ENCODE assay signal across 13 cellular contexts in the genomic region with DNA sequence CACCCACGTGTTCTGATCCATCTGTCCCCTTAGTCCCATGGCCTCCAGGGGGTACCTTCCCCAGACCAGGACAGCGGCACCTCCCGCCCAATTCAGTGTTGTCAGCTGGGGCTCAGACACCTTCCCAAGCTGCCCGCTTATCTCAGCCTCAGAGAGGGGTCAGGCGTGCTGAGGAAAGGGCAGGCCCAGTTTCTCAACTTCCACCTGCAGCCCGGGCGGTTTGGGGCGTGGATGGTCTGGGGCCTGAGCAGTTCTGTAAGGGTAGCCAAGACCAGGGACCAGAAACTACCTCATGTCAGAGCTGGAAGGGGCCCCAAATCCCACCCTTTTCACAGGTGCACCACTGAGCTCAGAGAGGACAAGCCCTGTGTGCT. TPM values are rescaled to one million over a fixed set of nuclear protein-coding genes. Genes with fewer than 3 reads are reported as not detected.
DNase-seq lines count a peak whose midpoint lies in the region; ATAC-seq, FAIRE-seq and TF ChIP-seq lines count a peak whose summit lies in the region.
"Had no signal": no experiment of that assay in that cellular context is flagged by ENCODE, and none has a peak within 500 bp of the region (broad histone marks: within the 10 kb centered on the region; RNA-seq: fewer than 3 reads in every experiment).

No MANE protein-coding gene starts in this region.

- H3K4me3 Mint-ChIP-seq in GM23338 (no peak overlapping the region), MCF 10A (ENCODE audit: unreplicated experiment) (peak overlapping the region; percentile 63)
- H3K4me3 Mint-ChIP-seq: activated naive CD8-positive, alpha-beta T cell treated with anti-CD3 and anti-CD28 coated beads, Interleukin-2, amount 50 U/mL, for 24 hours had no signal

- CTCF ChIA-PET in MCF 10A (lab: Yijun Ruan, JAX) (interaction anchor here (0.7 to 4.1 kb wide), 11 partner anchors 8 to 166 kb away, joined by 3 to 26 read pairs (median 4); a partner anchor contains a TSS), OCI-LY7 (lab: Charles Lee; ENCODE audit: unreplicated experiment) (no interaction called here)

- H3K27me3 ChIP-seq in GM23338 (ENCODE audit: insufficient read depth) = no peaks in the 10 kb centered on the region
- no peaks in the 10 kb centered on the region for H3K27me3 ChIP-seq in keratinocyte (ENCODE audit: control insufficient read depth, extremely low read depth, insufficient read depth, low read length)
- no peaks in the 10 kb centered on the region for H3K27me3 ChIP-seq in skeletal muscle tissue (ENCODE audit: control insufficient read depth in 3 of 3, insufficient read depth in 3 of 3, low read length in 3 of 3)

- H4K20me1 ChIP-seq in GM23338 (replicated peaks; ENCODE audit: insufficient read depth) = no peaks in the 10 kb centered on the region; the same call in 1 of the 2 replicates
- no peaks in the 10 kb centered on the region for H4K20me1 ChIP-seq in keratinocyte (ENCODE audit: control insufficient read depth, extremely low read depth, insufficient read depth, low read length)
- H4K20me1 ChIP-seq in OCI-LY7 (ENCODE audit: insufficient read depth, low read length) = no peaks in the 10 kb centered on the region

- TF ChIP-seq CTCF in GM23338 (conservative IDR thresholded peaks at IDR 0.05; ENCODE audit: low read depth in 2 of 2) (no peak), MCF 10A (IDR thresholded peaks at IDR 0.05; ENCODE audit: unreplicated experiment) (no peak), keratinocyte (optimal IDR thresholded peaks at IDR 0.05 in 1 of 3, IDR thresholded peaks at IDR 0.05 in 1 of 3, conservative IDR thresholded peaks at IDR 0.05 in 1 of 3; ENCODE audit: extremely low read depth in 1 of 3, insufficient read depth in 2 of 3, low read length in 3 of 3) (no peak), OCI-LY7 (conservative IDR thresholded peaks at IDR 0.05; ENCODE audit: low read length) (no peak)

- H3K4me2 ChIP-seq in GM23338 (no peak overlapping the region), keratinocyte (ENCODE audit: control insufficient read depth, extremely low read depth, insufficient read depth, low read depth, low read length) (peak overlapping the region; percentile 70), OCI-LY7 (ENCODE audit: low read length) (no peak overlapping the region)

- H3F3A ChIP-seq in GM23338 (replicated peaks; ENCODE audit: low read depth) = 0 out of 2 replicates have a peak, but pooled peaks cover 4% of the 10 kb centered on the region

- H3K9me2 ChIP-seq in GM23338 (ENCODE audit: insufficient read depth) = no peaks in the 10 kb centered on the region
- no peaks in the 10 kb centered on the region for H3K9me2 ChIP-seq in OCI-LY7 (ENCODE audit: insufficient read depth, low read length)

- dilution Hi-C loops in keratinocyte (cut with MboI; ENCODE audit: extremely low pct_ligation_motif_present, low sequenced_read_pairs) = no loop called here

- peaks cover 29% of the 10 kb centered on the region for H3K27me3 Mint-ChIP-seq in GM23338 (ENCODE audit: insufficient read depth, low read depth, poor library complexity)
- H3K27me3 Mint-ChIP-seq in MCF 10A (ENCODE audit: insufficient read depth, unreplicated experiment) = no peaks in the 10 kb centered on the region

- H3K9me3 Mint-ChIP-seq in GM23338 = no peaks in the 10 kb centered on the region
- no peaks in the 10 kb centered on the region for H3K9me3 Mint-ChIP-seq in MCF 10A (ENCODE audit: unreplicated experiment)
- H3K9me3 Mint-ChIP-seq: activated naive CD8-positive, alpha-beta T cell treated with anti-CD3 and anti-CD28 coated beads, Interleukin-2, amount 50 U/mL, for 24 hours had no signal

- no peaks in the 10 kb centered on the region for H3K9me1 ChIP-seq in keratinocyte (ENCODE audit: control insufficient read depth, extremely low read depth, insufficient read depth, low read length)

- no peak for DNase-seq in GM23338 (ENCODE audit: low spot score)
- DNase-seq in MCF 10A (ENCODE audit: unreplicated experiment) = no peak
- DNase-seq in keratinocyte (ENCODE audit: low read depth, low spot score) = no peak
- DNase-seq in glomerular visceral epithelial cell (ENCODE audit: extremely low spot score) = no peak
- no peak for DNase-seq in OCI-LY7 (ENCODE audit: low spot score)
- DNase-seq: activated naive CD8-positive, alpha-beta T cell treated with anti-CD3 and anti-CD28 coated beads, Interleukin-2, amount 50 U/mL, for 24 hours; DMS53; NCI-H1105 treated with DMSO at 0.1 percent for 48 hours; NCI-H510A treated with DMSO at 0.1 percent for 48 hours had no signal

- BruUV-seq in MCF 10A (replicated peaks; lab: Mats Ljungman, UMichigan) = no TSS peak
- no TSS peak for BruUV-seq in OCI-LY7 (replicated peaks; lab: Mats Ljungman, UMichigan)

- H3K79me2 ChIP-seq in GM23338 (replicated peaks; ENCODE audit: insufficient read depth) (no peaks in the 10 kb centered on the region), keratinocyte (ENCODE audit: control insufficient read depth, insufficient read depth, low read length) (peaks cover 72% of the 10 kb centered on the region), OCI-LY7 (ENCODE audit: insufficient read depth, low read depth, low read length) (no peaks in the 10 kb centered on the region)

- POLR2A ChIA-PET in MCF 10A (lab: Yijun Ruan, JAX) = interaction anchor here (0.7 to 3.5 kb wide), 12 partner anchors 9 to 301 kb away, joined by 3 to 14 read pairs (median 7); a partner anchor contains a TSS
- POLR2A ChIA-PET in OCI-LY7 (lab: Charles Lee) = no interaction called here

- H3K4me1 ChIP-seq in GM23338 (ENCODE audit: insufficient read depth) = no peaks in the 10 kb centered on the region
- H3K4me1 ChIP-seq in keratinocyte (ENCODE audit: control insufficient read depth, extremely low read depth, insufficient read depth, low read length) = peaks cover 67% of the 10 kb centered on the region
- peaks cover 73 to 80% (median 76%) of the 10 kb centered on the region in 3 donors for H3K4me1 ChIP-seq in skeletal muscle tissue (ENCODE audit: control insufficient read depth in 3 of 3, insufficient read depth in 3 of 3, low read length in 3 of 3)
- H3K4me1 ChIP-seq in OCI-LY7 (ENCODE audit: insufficient read depth, low read length, poor library complexity, severe bottlenecking) = peaks cover 3% of the 10 kb centered on the region

- no peaks in the 10 kb centered on the region for H3K9me3 ChIP-seq in keratinocyte (ENCODE audit: control insufficient read depth, low read depth, low read length)
- no peaks in the 10 kb centered on the region for H3K9me3 ChIP-seq in skeletal muscle tissue (ENCODE audit: control insufficient read depth in 3 of 3, low read length in 3 of 3)
- no peaks in the 10 kb centered on the region for H3K9me3 ChIP-seq in OCI-LY7 (ENCODE audit: low read length)

- no peak overlapping the region for H2AFZ ChIP-seq in GM23338
- no peak overlapping the region for H2AFZ ChIP-seq in keratinocyte (ENCODE audit: control insufficient read depth, low read length)
- H2AFZ ChIP-seq in OCI-LY7 (ENCODE audit: low read length) = no peak overlapping the region

- H3K4me3 ChIP-seq in GM23338 (no peak overlapping the region), keratinocyte (ENCODE audit: control insufficient read depth in 2 of 3, extremely low read depth in 1 of 3, insufficient read depth in 2 of 3, low read depth in 1 of 3, low read length in 3 of 3) (peak overlapping the region in 1 of 3 experiments; percentile 42), skeletal muscle tissue (ENCODE audit: low read length in 3 of 3) (peak overlapping the region; percentile 31 to 52 (median 52)), OCI-LY7 (ENCODE audit: low read depth, low read length, poor library complexity, severe bottlenecking) (no peak overlapping the region)

- no peaks in the 10 kb centered on the region for H3K36me3 ChIP-seq in GM23338 (ENCODE audit: insufficient read depth)
- H3K36me3 ChIP-seq in keratinocyte (ENCODE audit: control insufficient read depth in 2 of 2, extremely low read depth in 1 of 2, insufficient read depth in 2 of 2, low read length in 2 of 2) = peaks cover 0 to 4% of the 10 kb centered on the region in 2 experiments
- no peaks in the 10 kb centered on the region for H3K36me3 ChIP-seq in skeletal muscle tissue (ENCODE audit: control insufficient read depth in 3 of 3, insufficient read depth in 3 of 3, low read length in 3 of 3)
- H3K36me3 ChIP-seq in OCI-LY7 (ENCODE audit: insufficient read depth, low read length) = no peaks in the 10 kb centered on the region

- H3K4me1 Mint-ChIP-seq in GM23338 = peaks cover 11% of the 10 kb centered on the region
- peaks cover 55% of the 10 kb centered on the region for H3K4me1 Mint-ChIP-seq in MCF 10A (ENCODE audit: insufficient read depth, unreplicated experiment)

- H3K36me3 Mint-ChIP-seq in GM23338 (ENCODE audit: low read depth) (no peaks in the 10 kb centered on the region), MCF 10A (ENCODE audit: insufficient read depth, unreplicated experiment) (peaks cover 17% of the 10 kb centered on the region)

- FAIRE-seq in keratinocyte (lab: Jason Lieb, UNC) = no peak
- FAIRE-seq: frontal cortex had no signal

- intact Hi-C loops in MCF 10A (cut with micrococcal nuclease) (no loop called here), OCI-LY7 (cut with micrococcal nuclease; ENCODE audit: unreplicated experiment) (no loop called here)

- ATAC-seq in GM23338 (no peak), GM19397 (IDR thresholded peaks at IDR 0.05; ENCODE audit: unreplicated experiment) (no peak), GM18520 (IDR thresholded peaks at IDR 0.05; ENCODE audit: unreplicated experiment) (no peak)
- ATAC-seq: activated naive CD8-positive, alpha-beta T cell treated with anti-CD3 and anti-CD28 coated beads, Interleukin-2, amount 50 U/mL, for 24 hours had no signal

- H3K27ac Mint-ChIP-seq in GM23338 (peak overlapping the region; percentile 63), MCF 10A (ENCODE audit: low read depth, unreplicated experiment) (peak overlapping the region; percentile 47)
- H3K27ac Mint-ChIP-seq: activated naive CD8-positive, alpha-beta T cell treated with anti-CD3 and anti-CD28 coated beads, Interleukin-2, amount 50 U/mL, for 24 hours had no signal

- H3K9ac ChIP-seq in keratinocyte (ENCODE audit: control insufficient read depth, extremely low read depth, insufficient read depth, low read length) (peak overlapping the region; percentile 55), skeletal muscle tissue (ENCODE audit: low read depth in 1 of 3, low read length in 3 of 3) (peak overlapping the region; percentile 65 to 96 (median 74))

- peak overlapping the region; percentile 55; the same call in 1 of the 2 replicates for H3K27ac ChIP-seq in GM23338 (ENCODE audit: low read depth)
- H3K27ac ChIP-seq in keratinocyte (ENCODE audit: control insufficient read depth, insufficient read depth, low read length) = peak overlapping the region; percentile 70
- peak overlapping the region; percentile 89 for H3K27ac ChIP-seq in skeletal muscle tissue (ENCODE audit: low read depth, low read length)
- H3K27ac ChIP-seq in OCI-LY7 (ENCODE audit: low read depth, low read length, poor library complexity, severe bottlenecking) = no peak overlapping the region

RNA-seq across cellular contexts. Expression of a gene that starts 5.1 kb away (rescaled TPM):
- 15.9 and 32.1 TPM in 2 replicates for total RNA-seq in GM23338 (2014; rRNA removed; shearing (Covaris generic))
- polyA plus RNA-seq in GM23338 (2016; fragmentation: Nextera tagmentation; extraction: Ambion mirVana) (3.0 and 5.7 TPM in 2 replicates), keratinocyte (53.3 to 86.4 TPM (median 75.7 TPM) in 3 replicates)
- total RNA-seq in MCF 10A (2022) (54.5 and 69.7 TPM in 2 replicates), skeletal muscle tissue (12.0 TPM), OCI-LY7 (2022) (1.7 and 4.6 TPM in 2 replicates)
- 27.6 TPM for polyA plus RNA-seq in keratinocyte (2011; ENCODE audit: low read depth)
- 44.0 and 93.3 TPM in 2 replicates for polyA plus RNA-seq in keratinocyte (2011; cell fraction: cytosol; rRNA removed)
- 46.4 and 64.5 TPM in 2 replicates for polyA plus RNA-seq in keratinocyte (2011; cell fraction: nucleus; rRNA removed)
- polyA plus RNA-seq in keratinocyte (2012; ENCODE audit: low replicate concordance) = 32.9 and 85.2 TPM in 2 replicates
- 77.9 to 252 TPM (median 124 TPM) in 3 replicates for polyA minus RNA-seq in keratinocyte
- 136 TPM for polyA minus RNA-seq in keratinocyte (2011; cell fraction: cytosol; rRNA and poly(A)+ RNA removed)
- 45.5 and 47.5 TPM in 2 replicates for polyA minus RNA-seq in keratinocyte (2011; cell fraction: nucleus; rRNA and poly(A)+ RNA removed)
- 1.4 and 3.6 TPM in 2 replicates for total RNA-seq in OCI-LY7 (2014; rRNA removed; shearing (Covaris generic))

RNA-seq across cellular contexts. Expression of a gene that starts 8.3 kb away (rescaled TPM):
- total RNA-seq in GM23338 (2014; rRNA removed; shearing (Covaris generic)) = 5.1 and 6.7 TPM in 2 replicates
- polyA plus RNA-seq in GM23338 (2016; fragmentation: Nextera tagmentation; extraction: Ambion mirVana) (4.5 and 5.1 TPM in 2 replicates), keratinocyte (2.6 to 4.4 TPM (median 2.8 TPM) in 3 replicates)
- total RNA-seq in MCF 10A (2022) (7.2 and 7.8 TPM in 2 replicates), skeletal muscle tissue (3.1 TPM), OCI-LY7 (2022) (22.2 and 24.0 TPM in 2 replicates)
- polyA plus RNA-seq in keratinocyte (2011; ENCODE audit: low read depth) = 4.6 TPM
- 1.8 and 2.8 TPM in 2 replicates for polyA plus RNA-seq in keratinocyte (2011; cell fraction: cytosol; rRNA removed)
- 7.9 and 11.8 TPM in 2 replicates for polyA plus RNA-seq in keratinocyte (2011; cell fraction: nucleus; rRNA removed)
- polyA plus RNA-seq in keratinocyte (2012; ENCODE audit: low replicate concordance) = 3.5 and 7.2 TPM in 2 replicates
- 1.3 to 3.9 TPM (median 3.9 TPM) in 3 replicates for polyA minus RNA-seq in keratinocyte
- polyA minus RNA-seq in keratinocyte (2011; cell fraction: cytosol; rRNA and poly(A)+ RNA removed) = 5.0 TPM
- polyA minus RNA-seq in keratinocyte (2011; cell fraction: nucleus; rRNA and poly(A)+ RNA removed) = 3.8 and 7.3 TPM in 2 replicates
- 14.6 and 14.8 TPM in 2 replicates for total RNA-seq in OCI-LY7 (2014; rRNA removed; shearing (Covaris generic))

RNA-seq across cellular contexts. Expression of a gene that starts 21.1 kb away (rescaled TPM):
- 10.9 and 11.9 TPM in 2 replicates for total RNA-seq in GM23338 (2014; rRNA removed; shearing (Covaris generic))
- polyA plus RNA-seq in GM23338 (2016; fragmentation: Nextera tagmentation; extraction: Ambion mirVana) (9.2 and 9.7 TPM in 2 replicates), keratinocyte (15.3 to 22.2 TPM (median 19.9 TPM) in 3 replicates)
- total RNA-seq in MCF 10A (2022) (22.5 and 26.7 TPM in 2 replicates), skeletal muscle tissue (14.6 TPM), OCI-LY7 (2022) (16.4 and 17.2 TPM in 2 replicates)
- polyA plus RNA-seq in keratinocyte (2011; ENCODE audit: low read depth) = 17.4 TPM
- polyA plus RNA-seq in keratinocyte (2011; cell fraction: cytosol; rRNA removed) = 13.2 and 16.9 TPM in 2 replicates
- polyA plus RNA-seq in keratinocyte (2011; cell fraction: nucleus; rRNA removed) = 55.2 and 57.6 TPM in 2 replicates
- 20.4 and 40.9 TPM in 2 replicates for polyA plus RNA-seq in keratinocyte (2012; ENCODE audit: low replicate concordance)
- polyA minus RNA-seq in keratinocyte = 6.6 to 11.5 TPM (median 6.8 TPM) in 3 replicates
- 13.8 TPM for polyA minus RNA-seq in keratinocyte (2011; cell fraction: cytosol; rRNA and poly(A)+ RNA removed)
- polyA minus RNA-seq in keratinocyte (2011; cell fraction: nucleus; rRNA and poly(A)+ RNA removed) = 12.7 and 19.0 TPM in 2 replicates
- 12.1 and 13.9 TPM in 2 replicates for total RNA-seq in OCI-LY7 (2014; rRNA removed; shearing (Covaris generic))

RNA-seq across cellular contexts. Expression of a gene that starts 34.5 kb away (rescaled TPM):
- 9.0 and 9.8 TPM in 2 replicates for total RNA-seq in GM23338 (2014; rRNA removed; shearing (Covaris generic))
- polyA plus RNA-seq in GM23338 (2016; fragmentation: Nextera tagmentation; extraction: Ambion mirVana) (9.5 and 12.4 TPM in 2 replicates), keratinocyte (2.3 to 3.4 TPM (median 3.1 TPM) in 3 replicates)
- total RNA-seq in MCF 10A (2022) (5.1 and 7.7 TPM in 2 replicates), skeletal muscle tissue (10.4 TPM), OCI-LY7 (2022) (9.7 and 11.1 TPM in 2 replicates)
- polyA plus RNA-seq in keratinocyte (2011; ENCODE audit: low read depth) = 1.1 TPM
- polyA plus RNA-seq in keratinocyte (2011; cell fraction: cytosol; rRNA removed) = 1.3 and 3.0 TPM in 2 replicates
- 1.7 and 2.3 TPM in 2 replicates for polyA plus RNA-seq in keratinocyte (2011; cell fraction: nucleus; rRNA removed)
- 1.7 and 3.3 TPM in 2 replicates for polyA plus RNA-seq in keratinocyte (2012; ENCODE audit: low replicate concordance)
- polyA minus RNA-seq in keratinocyte = 0.63 to 2.7 TPM (median 1.4 TPM) in 3 replicates
- 2.1 TPM for polyA minus RNA-seq in keratinocyte (2011; cell fraction: cytosol; rRNA and poly(A)+ RNA removed)
- 0.74 and 0.93 TPM in 2 replicates for polyA minus RNA-seq in keratinocyte (2011; cell fraction: nucleus; rRNA and poly(A)+ RNA removed)
- 8.6 and 9.3 TPM in 2 replicates for total RNA-seq in OCI-LY7 (2014; rRNA removed; shearing (Covaris generic))

Comparison
In these comparisons a context has a peak if more than half of its experiments do, and no peak if none do; other contexts are left out.
1. H3K4me3 ChIP-seq: peak in skeletal muscle tissue (3 of 3); none in GM23338 (single experiment) and OCI-LY7 (single experiment).